Comparison of ENCODE assay signal across 1 cellular context in genomic region chr16:9072806-9073341, GRCh38.
TF ChIP-seq lines count a peak whose summit lies in the region.

No MANE protein-coding gene starts in this region.

TF ChIP-seq in K562, 482 proteins besides CTCF, POLR2A, EP300 and RAD21 (continued from another document):
- TF ChIP-seq NR2C1 (IDR thresholded peaks at IDR 0.05) (no peak), NR2C1 (tag; IDR thresholded peaks at IDR 0.05) (0 out of 2 replicates have a peak, but pooled peaks have one; percentile 24), SIX5 (IDR thresholded peaks at IDR 0.05; ENCODE audit: borderline replicate concordance in 1 of 2, insufficient read depth in 1 of 2, low read depth in 1 of 2, low read length in 2 of 2) (no peak), PATZ1 (CRISPR knock-in tag; IDR thresholded peaks at IDR 0.05; ENCODE audit: borderline replicate concordance) (no peak), HNRNPK (IDR thresholded peaks at IDR 0.05; ENCODE audit: low read depth, low read length, poor library complexity, severe bottlenecking) (no peak), DMBX1 (CRISPR knock-in tag; IDR thresholded peaks at IDR 0.05; ENCODE audit: borderline replicate concordance) (peak; percentile 56), MNT (conservative IDR thresholded peaks at IDR 0.05) (no peak), PREB (CRISPR knock-in tag; IDR thresholded peaks at IDR 0.05) (no peak), FUS (optimal IDR thresholded peaks at IDR 0.05; ENCODE audit: low read depth, low read length) (no peak), E2F3 (CRISPR knock-in tag; IDR thresholded peaks at IDR 0.05) (no peak), PTRF (tag; IDR thresholded peaks at IDR 0.05) (no peak; the same call in 1 of the 2 replicates), ZNF217 (CRISPR knock-in tag; IDR thresholded peaks at IDR 0.05) (no peak), SOX6 (IDR thresholded peaks at IDR 0.05) (0 out of 2 replicates have a peak, but pooled peaks have one; percentile 29), ZNF212 (CRISPR knock-in tag; IDR thresholded peaks at IDR 0.05) (no peak), ATF2 (CRISPR knock-in tag; IDR thresholded peaks at IDR 0.05) (no peak), PHF8 (IDR thresholded peaks at IDR 0.05; ENCODE audit: borderline replicate concordance, low read length) (no peak), BCLAF1 (IDR thresholded peaks at IDR 0.05; ENCODE audit: borderline replicate concordance in 1 of 2, control insufficient read depth in 1 of 2, low read depth in 2 of 2, low read length in 1 of 2) (no peak), RBM25 (IDR thresholded peaks at IDR 0.05; ENCODE audit: low read depth, low read length, severe bottlenecking) (no peak), POLR2H (tag; IDR thresholded peaks at IDR 0.05; ENCODE audit: low read depth) (no peak), ZNF395 (CRISPR knock-in tag; IDR thresholded peaks at IDR 0.05) (no peak)
